In the genomic region with DNA sequence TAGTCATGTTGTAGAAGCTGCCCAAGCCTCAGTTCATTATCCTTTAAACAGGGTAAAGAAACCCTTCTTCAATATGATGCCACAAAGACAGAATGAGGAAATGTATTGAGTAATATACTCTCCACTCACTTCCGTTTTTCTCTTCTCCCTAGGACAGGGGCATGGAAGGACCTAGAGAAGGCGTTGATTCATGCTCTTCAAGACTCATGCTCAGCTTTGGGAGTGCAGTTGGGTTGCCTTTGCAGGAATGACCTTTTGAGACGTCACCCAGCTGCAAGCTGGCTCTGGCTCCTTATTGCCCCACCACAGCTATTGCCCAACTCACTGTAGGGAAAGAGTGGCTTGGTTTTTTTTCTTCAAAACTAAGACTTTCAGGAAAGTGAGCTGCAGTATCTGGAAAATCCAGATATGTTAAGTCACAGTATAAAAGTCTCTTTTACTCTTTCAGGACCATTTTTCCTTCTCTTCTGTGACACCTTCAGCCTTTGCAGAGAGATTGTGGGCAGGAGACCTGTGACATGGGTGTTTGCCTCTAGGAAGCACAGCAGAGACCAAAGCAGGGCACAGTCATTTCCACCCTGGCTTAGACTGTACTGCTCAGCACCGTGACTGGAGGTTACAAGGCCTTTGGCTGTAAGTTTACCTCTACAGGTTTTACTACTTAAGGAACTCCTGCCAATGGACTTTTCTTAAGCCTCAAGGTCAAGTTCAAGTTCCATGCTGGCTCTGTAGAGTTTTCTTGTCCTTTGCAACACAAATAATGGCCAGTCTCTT, we compare ENCODE assay signal across 9 cellular contexts. TPM values are rescaled to one million over a fixed set of nuclear protein-coding genes. Genes with fewer than 3 reads are reported as not detected.
DNase-seq lines count a peak whose midpoint lies in the region; ATAC-seq and TF ChIP-seq lines count a peak whose summit lies in the region.
"Had no signal": no experiment of that assay in that cellular context is flagged by ENCODE, and none has a peak within 500 bp of the region (broad histone marks: within the 10 kb centered on the region; RNA-seq: fewer than 3 reads in every experiment).

No MANE protein-coding gene starts in this region.

- H3K23ac ChIP-seq in mesendoderm (ENCODE audit: low read length), result no peak overlapping the region

- no peak overlapping the region for H3K4me3 ChIP-seq in breast epithelium
- no peak overlapping the region for H3K4me3 ChIP-seq in mesendoderm (ENCODE audit: low read length)

- no peak overlapping the region for H2BK5ac ChIP-seq in mesendoderm (ENCODE audit: low read length)

- H4K5ac ChIP-seq in mesendoderm (ENCODE audit: low read length), result no peak overlapping the region

- CTCF ChIA-PET in MCF 10A (lab: Yijun Ruan, JAX), result interaction anchor here (0.5 to 1.4 kb wide), 6 partner anchors 10 to 1209 kb away, joined by 3 to 4 read pairs (median 3); no protein-coding TSS in a partner anchor
- CTCF ChIA-PET in activated CD8-positive, alpha-beta T cell treated with anti-CD3 and anti-CD28 coated beads, Interleukin-2, amount 10 ng/mL, durations not matched to agents 7 days and 5 days (lab: Charles Lee), result interaction anchor here (0.7 to 1.5 kb wide), 7 partner anchors 13 to 65 kb away, joined by 3 to 4 read pairs (median 3); no protein-coding TSS in a partner anchor

- H3K4me2 ChIP-seq in mesendoderm (ENCODE audit: low read length), result no peak overlapping the region

- H3K27ac Mint-ChIP-seq in MCF 10A (ENCODE audit: low read depth, unreplicated experiment), result no peak overlapping the region
- H3K27ac Mint-ChIP-seq in activated CD8-positive, alpha-beta T cell treated with anti-CD3 and anti-CD28 coated beads, Interleukin-2, amount 10 ng/mL, durations not matched to agents 7 days and 5 days, result peak overlapping the region; percentile 60
- peak overlapping the region; percentile 16 to 69 for H3K27ac Mint-ChIP-seq in natural killer cell treated with Interleukin-12 subunit alpha and Interleukin-12 subunit beta and Interleukin-15 and Interleukin-18, amount 100 ng/mL, for 72 hours

- no peaks in the 10 kb centered on the region for H3K27me3 Mint-ChIP-seq in MCF 10A (ENCODE audit: insufficient read depth, unreplicated experiment)
- H3K27me3 Mint-ChIP-seq in activated CD8-positive, alpha-beta T cell treated with anti-CD3 and anti-CD28 coated beads, Interleukin-2, amount 10 ng/mL, durations not matched to agents 7 days and 5 days (ENCODE audit: low read depth), result no peaks in the 10 kb centered on the region
- H3K27me3 Mint-ChIP-seq in natural killer cell treated with Interleukin-12 subunit alpha and Interleukin-12 subunit beta and Interleukin-15 and Interleukin-18, amount 100 ng/mL, for 72 hours, result no peaks in the 10 kb centered on the region

- H3K27me3 ChIP-seq in breast epithelium (no peaks in the 10 kb centered on the region), mesendoderm (ENCODE audit: insufficient read depth, low read length, poor library complexity) (no peaks in the 10 kb centered on the region)

- TF ChIP-seq POLR2A in breast epithelium (IDR thresholded peaks at IDR 0.05), result no peak

- H3K27ac ChIP-seq in breast epithelium, result no peak overlapping the region
- H3K27ac ChIP-seq in mesendoderm (ENCODE audit: low read depth, low read length), result no peak overlapping the region

- intact Hi-C loops in MCF 10A (cut with micrococcal nuclease), result loop anchor here (5.0 kb wide), 1 partner anchor 37 kb away; no protein-coding TSS in a partner anchor
- intact Hi-C loops in breast epithelium (cut with DNase I; ENCODE audit: low total_unique reads), result no loop called here

- no peak for TF ChIP-seq CTCF in MCF 10A (IDR thresholded peaks at IDR 0.05; ENCODE audit: unreplicated experiment)
- no peak for TF ChIP-seq CTCF in breast epithelium (IDR thresholded peaks at IDR 0.05)

- no peak overlapping the region for H3K4ac ChIP-seq in mesendoderm (ENCODE audit: low read depth, low read length)

- H3K36me3 Mint-ChIP-seq in MCF 10A (ENCODE audit: insufficient read depth, unreplicated experiment), result no peaks in the 10 kb centered on the region
- peaks cover 55% of the 10 kb centered on the region for H3K36me3 Mint-ChIP-seq in activated CD8-positive, alpha-beta T cell treated with anti-CD3 and anti-CD28 coated beads, Interleukin-2, amount 10 ng/mL, durations not matched to agents 7 days and 5 days (ENCODE audit: low read depth)
- H3K36me3 Mint-ChIP-seq in natural killer cell treated with Interleukin-12 subunit alpha and Interleukin-12 subunit beta and Interleukin-15 and Interleukin-18, amount 100 ng/mL, for 72 hours, result peaks cover 10% of the 10 kb centered on the region

- H2BK120ac ChIP-seq in mesendoderm (ENCODE audit: low read depth, low read length), result no peak overlapping the region

- H2AK5ac ChIP-seq in mesendoderm (ENCODE audit: low read length), result no peak overlapping the region

- no peaks in the 10 kb centered on the region for H3K79me2 ChIP-seq in mesendoderm (ENCODE audit: control insufficient read depth, insufficient read depth, low read length)

- BruUV-seq in MCF 10A (replicated peaks; lab: Mats Ljungman, UMichigan), result no TSS peak

- H3K4me3 Mint-ChIP-seq in MCF 10A (ENCODE audit: unreplicated experiment), result no peak overlapping the region
- H3K4me3 Mint-ChIP-seq in activated CD8-positive, alpha-beta T cell treated with anti-CD3 and anti-CD28 coated beads, Interleukin-2, amount 10 ng/mL, durations not matched to agents 7 days and 5 days, result no peak overlapping the region
- H3K4me3 Mint-ChIP-seq in natural killer cell treated with Interleukin-12 subunit alpha and Interleukin-12 subunit beta and Interleukin-15 and Interleukin-18, amount 100 ng/mL, for 72 hours, result peak overlapping the region; percentile 9

- H3K9me3 ChIP-seq in breast epithelium, result no peaks in the 10 kb centered on the region

- no peak overlapping the region for H3K18ac ChIP-seq in mesendoderm (ENCODE audit: low read length)

- POLR2A ChIA-PET in MCF 10A (lab: Yijun Ruan, JAX), result interaction anchor here (1.1 to 1.7 kb wide), 2 partner anchors 12 to 161 kb away, joined by 3 to 4 read pairs; no protein-coding TSS in a partner anchor
- POLR2A ChIA-PET in activated CD8-positive, alpha-beta T cell treated with anti-CD3 and anti-CD28 coated beads, Interleukin-2, amount 10 ng/mL, durations not matched to agents 7 days and 5 days (lab: Charles Lee), result no interaction called here

- H3K4me1 Mint-ChIP-seq in MCF 10A (ENCODE audit: insufficient read depth, unreplicated experiment), result peaks cover 40% of the 10 kb centered on the region
- H3K4me1 Mint-ChIP-seq in activated CD8-positive, alpha-beta T cell treated with anti-CD3 and anti-CD28 coated beads, Interleukin-2, amount 10 ng/mL, durations not matched to agents 7 days and 5 days (ENCODE audit: low read depth), result peaks cover 90% of the 10 kb centered on the region
- H3K4me1 Mint-ChIP-seq in natural killer cell treated with Interleukin-12 subunit alpha and Interleukin-12 subunit beta and Interleukin-15 and Interleukin-18, amount 100 ng/mL, for 72 hours (ENCODE audit: low read depth in 2 of 2), result peaks cover 52 to 76% of the 10 kb centered on the region in 2 donors

- H2BK15ac ChIP-seq in mesendoderm (replicated peaks; ENCODE audit: low read depth), result no peak overlapping the region

- no CpG with 5 or more reads among the region's 4 CpGs for WGBS in mesendoderm (ENCODE audit: extremely low coverage, insufficient coverage, low lambda C conversion rate)

- no peak overlapping the region for H3K56ac ChIP-seq in mesendoderm (ENCODE audit: low read length)

- no peaks in the 10 kb centered on the region for H3K79me1 ChIP-seq in mesendoderm (ENCODE audit: low read length)

- peak; percentile 97 for DNase-seq in MCF 10A (ENCODE audit: unreplicated experiment)
- no peak for DNase-seq in breast epithelium (ENCODE audit: low spot score in 2 of 2)
- peak; percentile 63 for DNase-seq in activated CD8-positive, alpha-beta T cell treated with anti-CD3 and anti-CD28 coated beads, Interleukin-2, amount 10 ng/mL, durations not matched to agents 7 days and 5 days
- no peak for DNase-seq in natural killer cell treated with Interleukin-12 subunit alpha and Interleukin-12 subunit beta and Interleukin-15 and Interleukin-18, amount 100 ng/mL, for 72 hours (ENCODE audit: low spot score)
- DNase-seq in mesendoderm, result no peak
- no peak for DNase-seq in dedifferentiated amniotic fluid mesenchymal stem cell (ENCODE audit: extremely low spot score)
- no peak for DNase-seq in dermis blood vessel endothelial cell

- H3K36me3 ChIP-seq in breast epithelium (no peaks in the 10 kb centered on the region), mesendoderm (ENCODE audit: control insufficient read depth, insufficient read depth, low read length) (no peaks in the 10 kb centered on the region)

- H3K9ac ChIP-seq in mesendoderm (ENCODE audit: low read length), result no peak overlapping the region

- H3K4me1 ChIP-seq in breast epithelium, result no peaks in the 10 kb centered on the region
- no peaks in the 10 kb centered on the region for H3K4me1 ChIP-seq in mesendoderm (ENCODE audit: control insufficient read depth, low read depth, low read length)

- ATAC-seq in HG03097 (IDR thresholded peaks at IDR 0.05; ENCODE audit: low FRiP score, unreplicated experiment), result peak; percentile 52
- ATAC-seq in activated CD8-positive, alpha-beta T cell treated with anti-CD3 and anti-CD28 coated beads, Interleukin-2, amount 10 ng/mL, durations not matched to agents 7 days and 5 days, result peak; percentile 88
- ATAC-seq in natural killer cell treated with Interleukin-12 subunit alpha and Interleukin-12 subunit beta and Interleukin-15 and Interleukin-18, amount 100 ng/mL, for 72 hours, result peak; percentile 91 to 93

- no peaks in the 10 kb centered on the region for H3K9me3 Mint-ChIP-seq in MCF 10A (ENCODE audit: unreplicated experiment)
- H3K9me3 Mint-ChIP-seq in activated CD8-positive, alpha-beta T cell treated with anti-CD3 and anti-CD28 coated beads, Interleukin-2, amount 10 ng/mL, durations not matched to agents 7 days and 5 days (ENCODE audit: insufficient read depth), result peaks cover 4% of the 10 kb centered on the region
- H3K9me3 Mint-ChIP-seq in natural killer cell treated with Interleukin-12 subunit alpha and Interleukin-12 subunit beta and Interleukin-15 and Interleukin-18, amount 100 ng/mL, for 72 hours, result peaks cover 5% of the 10 kb centered on the region

- no peak overlapping the region for H4K8ac ChIP-seq in mesendoderm (ENCODE audit: low read depth, low read length)

RNA-seq across cellular contexts. Expression of gene XCL2, which starts 39.5 kb away (rescaled TPM):
- not detected in 2 replicates for total RNA-seq in MCF 10A (2022)
- 1 to 10 TPM in 1 of 3 donors, not detected in 2; 1.9 TPM for total RNA-seq in breast epithelium
- 10 to 100 TPM; 41.2 to 41.8 TPM for total RNA-seq in activated CD8-positive, alpha-beta T cell treated with anti-CD3 and anti-CD28 coated beads, Interleukin-2, amount 10 ng/mL, durations not matched to agents 7 days and 5 days
- 1 to 10 TPM; 2.7 TPM for total RNA-seq in natural killer cell treated with Interleukin-12 subunit alpha and Interleukin-12 subunit beta and Interleukin-15 and Interleukin-18, amount 100 ng/mL, for 72 hours
- polyA plus RNA-seq in mesendoderm (2013, experiment 1 of 2), result not detected
- polyA plus RNA-seq in mesendoderm (2013, experiment 2 of 2), result not detected
- total RNA-seq in dermis blood vessel endothelial cell, result not detected in 2 replicates
- polyA plus RNA-seq: keratinocyte had no signal

Comparison
In these comparisons a context has a peak if more than half of its experiments do, and no peak if none do; other contexts are left out.
1. DNase-seq: peak in MCF 10A (single experiment) and activated CD8-positive, alpha-beta T cell treated with anti-CD3 and anti-CD28 coated beads, Interleukin-2, amount 10 ng/mL, durations not matched to agents 7 days and 5 days (single experiment); none in breast epithelium (0 of 2), natural killer cell treated with Interleukin-12 subunit alpha and Interleukin-12 subunit beta and Interleukin-15 and Interleukin-18, amount 100 ng/mL, for 72 hours (single experiment), mesendoderm (single experiment), dedifferentiated amniotic fluid mesenchymal stem cell (single experiment) and dermis blood vessel endothelial cell (single experiment).
2. RNA of gene XCL2, which starts 39.5 kb away (total RNA-seq): 41.2 to 41.8 TPM in activated CD8-positive, alpha-beta T cell treated with anti-CD3 and anti-CD28 coated beads, Interleukin-2, amount 10 ng/mL, durations not matched to agents 7 days and 5 days; 2.7 TPM in natural killer cell treated with Interleukin-12 subunit alpha and Interleukin-12 subunit beta and Interleukin-15 and Interleukin-18, amount 100 ng/mL, for 72 hours, 1.9 TPM in breast epithelium, not detected in MCF 10A and not detected in dermis blood vessel endothelial cell; every median in the first group is over 10 times any median in the second.
3. Peak in every context shown above with its lines, with median percentiles within 50 percentile points of each other: ATAC-seq.